In genomic region chr1:42333662-42334239, GRCh38 we compare ENCODE assay signal across 8 cellular contexts. TPM values are rescaled to one million over a fixed set of nuclear protein-coding genes. Genes with fewer than 3 reads are reported as not detected.
A peak's percentile ranks its signal among the peaks of the same experiment; 100 is the strongest.
DNase-seq lines count a peak whose midpoint lies in the region; ATAC-seq and TF ChIP-seq lines count a peak whose summit lies in the region.

No MANE protein-coding gene starts in this region.

- no peaks in the 10 kb centered on the region for H3K9me3 Mint-ChIP-seq in naive B cell

- peaks cover 54 to 65% (median 54%) of the 10 kb centered on the region in 3 donors for H3K4me1 Mint-ChIP-seq in naive B cell

- TF ChIP-seq CTCF in cardiac fibroblast (IDR thresholded peaks at IDR 0.05; ENCODE audit: low read depth, low read length): no peak

- peak overlapping the region; percentile 91 to 97 (median 94) for H3K27ac Mint-ChIP-seq in naive B cell

- DNase-seq in DMS 273 (lab: John Stamatoyannopoulos, UW; ENCODE audit: unreplicated experiment) (peak; percentile 28), DMS 273 treated with DMSO at 0.1 percent for 48 hours (lab: John Stamatoyannopoulos, UW) (no peak), cardiac fibroblast (ENCODE audit: low read depth in 2 of 2) (peak; percentile 18 to 38), naive B cell (no peak), nucleus accumbens (lab: John Stamatoyannopoulos, UW) (no peak)
- no peak for DNase-seq in Jurkat, Clone E6-1 (ENCODE audit: low read depth, low spot score)
- no peak for DNase-seq in stimulated activated CD4-positive, alpha-beta T cell treated with anti-CD3 and anti-CD28 coated beads, Interleukin-12 subunit alpha, Interleukin-12 subunit beta, amount 100 ng/mL, for 4 hours

- H3K4me3 ChIP-seq in Jurkat, Clone E6-1 (ENCODE audit: low read length): peak overlapping the region; percentile 86
- peak overlapping the region; percentile 90 to 99 for H3K4me3 ChIP-seq in cardiac fibroblast (replicated peaks in 1 of 2; ENCODE audit: low read depth in 2 of 2, low read length in 2 of 2)

- no peak for ATAC-seq in naive B cell (ENCODE audit: low read depth in 2 of 2)
- ATAC-seq in GM19328 (IDR thresholded peaks at IDR 0.05; ENCODE audit: unreplicated experiment): no peak

- H3K4me3 Mint-ChIP-seq in naive B cell: peak overlapping the region; percentile 87 to 96 (median 93)

- H3K36me3 Mint-ChIP-seq in naive B cell: no peaks in the 10 kb centered on the region

- no peaks in the 10 kb centered on the region for H3K27me3 Mint-ChIP-seq in naive B cell

RNA-seq across cellular contexts. Expression of gene FOXJ3, which starts 1.3 kb away (rescaled TPM):
- 18.5 TPM for polyA plus RNA-seq in Jurkat, Clone E6-1 (2012; ENCODE audit: insufficient read depth, insufficient read length)
- 10 to 100 TPM; 19.8 to 46.0 (median 36.4) TPM for polyA plus RNA-seq in naive B cell (ENCODE audit: low read depth in 6 of 6)

RNA-seq across cellular contexts. Expression of gene RIMKLA, which starts 46.8 kb away (rescaled TPM):
- 9.5 TPM for polyA plus RNA-seq in Jurkat, Clone E6-1 (2012; ENCODE audit: insufficient read depth, insufficient read length)
- under 1 TPM in 2 of 6 donors, not detected in 4; 0.15 to 0.19 TPM for polyA plus RNA-seq in naive B cell (ENCODE audit: low read depth in 6 of 6)

Comparison
In these comparisons a context has a peak if more than half of its experiments do, and no peak if none do; other contexts are left out.
1. DNase-seq: peak in DMS 273 (single experiment) and cardiac fibroblast (2 of 2); none in DMS 273 treated with DMSO at 0.1 percent for 48 hours (single experiment), Jurkat, Clone E6-1 (single experiment), naive B cell (single experiment), stimulated activated CD4-positive, alpha-beta T cell treated with anti-CD3 and anti-CD28 coated beads, Interleukin-12 subunit alpha, Interleukin-12 subunit beta, amount 100 ng/mL, for 4 hours (single experiment) and nucleus accumbens (0 of 56).